ENCODE assay signal across 9 cellular contexts in genomic region chr6:112877134-112878100, GRCh38.
A peak's percentile ranks its signal among the peaks of the same experiment; 100 is the strongest.
DNase-seq lines count a peak whose midpoint lies in the region; ATAC-seq and TF ChIP-seq lines count a peak whose summit lies in the region.
"Had no signal": no experiment of that assay in that cellular context is flagged by ENCODE, and none has a peak within 500 bp of the region (broad histone marks: within the 10 kb centered on the region; RNA-seq: fewer than 3 reads in every experiment).

No MANE protein-coding gene starts in this region.

- H3K4me1 ChIP-seq in ACC112 (ENCODE audit: control insufficient read depth, insufficient read depth, low read length, unreplicated experiment) = peaks cover 35% of the 10 kb centered on the region
- no peaks in the 10 kb centered on the region for H3K4me1 ChIP-seq in left lung
- H3K4me1 ChIP-seq in CD8-positive, alpha-beta T cell (ENCODE audit: insufficient read depth, low read length) = no peaks in the 10 kb centered on the region

- no peaks in the 10 kb centered on the region for H3K4me1 Mint-ChIP-seq in CD8-positive, alpha-beta T cell (ENCODE audit: low read depth)

- ATAC-seq in left lung (peak; percentile 40), HG03097 (IDR thresholded peaks at IDR 0.05; ENCODE audit: low FRiP score, unreplicated experiment) (no peak)
- no peak for ATAC-seq in CD8-positive, alpha-beta T cell

- intact Hi-C loops in left lung (cut with DNase I) = no loop called here
- intact Hi-C loops in CD8-positive, alpha-beta T cell (cut with DNase I, micrococcal nuclease) = no loop called here

- H3K27ac Mint-ChIP-seq in CD8-positive, alpha-beta T cell = no peak overlapping the region

- no peaks in the 10 kb centered on the region for H3K36me3 Mint-ChIP-seq in CD8-positive, alpha-beta T cell

- no peaks in the 10 kb centered on the region for H3K27me3 Mint-ChIP-seq in CD8-positive, alpha-beta T cell (ENCODE audit: low read depth)

- CTCF ChIA-PET in CD8-positive, alpha-beta T cell (lab: Charles Lee) = no interaction called here

- peak overlapping the region; percentile 70 for H2AFZ ChIP-seq in ACC112 (ENCODE audit: low read length, unreplicated experiment)

- DNase-seq in LHCN-M2 (ENCODE audit: low read depth) = peak; percentile 85
- DNase-seq in dedifferentiated amniotic fluid mesenchymal stem cell (ENCODE audit: extremely low spot score) = peak; percentile 96
- no peak for DNase-seq in left lung
- DNase-seq in CD8-positive, alpha-beta T cell = no peak
- no peak for DNase-seq in activated CD8-positive, alpha-beta memory T cell treated with anti-CD3 and anti-CD28 coated beads for 24 hours
- no peak for DNase-seq in NCI-H2227 (lab: John Stamatoyannopoulos, UW; ENCODE audit: unreplicated experiment)
- DNase-seq: MG63 had no signal

- H3K27ac ChIP-seq in ACC112 (ENCODE audit: low read depth, low read length) (peak overlapping the region; percentile 43), left lung (no peak overlapping the region)
- no peak overlapping the region for H3K27ac ChIP-seq in CD8-positive, alpha-beta T cell (ENCODE audit: low read depth, low read length)

- H3K79me2 ChIP-seq in ACC112 (ENCODE audit: control insufficient read depth, insufficient read depth, low read length, unreplicated experiment) = no peaks in the 10 kb centered on the region

- POLR2A ChIA-PET in CD8-positive, alpha-beta T cell (lab: Charles Lee) = no interaction called here

- no peaks in the 10 kb centered on the region for H3K9me3 Mint-ChIP-seq in CD8-positive, alpha-beta T cell

- no peak for TF ChIP-seq CTCF in left lung (IDR thresholded peaks at IDR 0.05)
- no peak for TF ChIP-seq CTCF in CD8-positive, alpha-beta T cell (IDR thresholded peaks at IDR 0.05)

- no peaks in the 10 kb centered on the region for H3K36me3 ChIP-seq in ACC112 (ENCODE audit: insufficient read depth, low read length)
- H3K36me3 ChIP-seq in left lung = no peaks in the 10 kb centered on the region
- H3K36me3 ChIP-seq in CD8-positive, alpha-beta T cell (ENCODE audit: insufficient read depth, low read length) = no peaks in the 10 kb centered on the region
- H3K36me3 ChIP-seq: MG63 had no signal

- H3K27me3 ChIP-seq in ACC112 (ENCODE audit: insufficient read depth, low read length) (no peaks in the 10 kb centered on the region), left lung (no peaks in the 10 kb centered on the region)
- H3K27me3 ChIP-seq in CD8-positive, alpha-beta T cell (ENCODE audit: insufficient read depth, low read length) = no peaks in the 10 kb centered on the region
- H3K27me3 ChIP-seq: MG63 had no signal

- H3K4me3 Mint-ChIP-seq in CD8-positive, alpha-beta T cell = no peak overlapping the region

- no peaks in the 10 kb centered on the region for H3K9me3 ChIP-seq in left lung
- H3K9me3 ChIP-seq in CD8-positive, alpha-beta T cell (ENCODE audit: low read length) = no peaks in the 10 kb centered on the region
- H3K9me3 ChIP-seq: MG63 had no signal

- H3K4me3 ChIP-seq in ACC112 (ENCODE audit: low read depth, low read length) = peak overlapping the region; percentile 36
- H3K4me3 ChIP-seq in left lung = no peak overlapping the region
- H3K4me3 ChIP-seq in CD8-positive, alpha-beta T cell (ENCODE audit: low read depth, low read length) = no peak overlapping the region
- H3K4me3 ChIP-seq: MG63 had no signal

Comparison
In these comparisons a context has a peak if more than half of its experiments do, and no peak if none do; other contexts are left out.
1. DNase-seq: peak in LHCN-M2 (single experiment) and dedifferentiated amniotic fluid mesenchymal stem cell (single experiment); none in left lung (0 of 2), CD8-positive, alpha-beta T cell (0 of 7), activated CD8-positive, alpha-beta memory T cell treated with anti-CD3 and anti-CD28 coated beads for 24 hours (single experiment) and NCI-H2227 (single experiment).